Comparison of ENCODE assay signal across 8 cellular contexts in genomic region chr7:26198781-26199169, GRCh38. TPM values are rescaled to one million over a fixed set of nuclear protein-coding genes. Genes with fewer than 3 reads are reported as not detected.
DNase-seq lines count a peak whose midpoint lies in the region; ATAC-seq, FAIRE-seq and TF ChIP-seq lines count a peak whose summit lies in the region.

No MANE protein-coding gene starts in this region.

- peaks cover 70% of the 10 kb centered on the region for H4K20me1 ChIP-seq in HepG2 (ENCODE audit: insufficient read depth, low read length)

- in situ Hi-C loops in HepG2 (cut with HindIII; ENCODE audit: extremely low pct_ligation_motif_present, low pct_unique_long_range_greater_than_20kb) = no loop called here

- H3K9me3 ChIP-seq in adipocyte (ENCODE audit: control insufficient read depth, low read length) = no peaks in the 10 kb centered on the region
- H3K9me3 ChIP-seq in HepG2 (ENCODE audit: low read length) = no peaks in the 10 kb centered on the region
- no peaks in the 10 kb centered on the region for H3K9me3 ChIP-seq in thoracic aorta

- H3K4me1 ChIP-seq in adipocyte (ENCODE audit: control insufficient read depth, insufficient read depth, low read length) (peaks cover 37% of the 10 kb centered on the region), HepG2 (ENCODE audit: insufficient read depth, low read length) (peaks cover 42% of the 10 kb centered on the region), thoracic aorta (ENCODE audit: control insufficient read depth in 1 of 2, low read depth in 2 of 2) (peaks cover 47 to 51% of the 10 kb centered on the region in 2 donors)

- POLR2A ChIA-PET in HepG2 (lab: Yijun Ruan, JAX) = interaction anchor here (0.8 to 5.8 kb wide), 8 partner anchors 11 to 167 kb away, joined by 3 to 40 read pairs (median 4); partner anchors contain the start of gene NFE2L3

- H3K4me3 Mint-ChIP-seq in activated CD8-positive, alpha-beta memory T cell treated with anti-CD3 and anti-CD28 coated beads, Interleukin-2, amount 10 ng/mL, durations not matched to agents 7 days and 5 days = peak overlapping the region; percentile 100

- FAIRE-seq in HepG2 (lab: Jason Lieb, UNC) (no peak), RCC 7860 (lab: Jason Lieb, UNC) (no peak)

- no peaks in the 10 kb centered on the region for H3K9me3 Mint-ChIP-seq in activated CD8-positive, alpha-beta memory T cell treated with anti-CD3 and anti-CD28 coated beads, Interleukin-2, amount 10 ng/mL, durations not matched to agents 7 days and 5 days (ENCODE audit: low read depth)

- no peak overlapping the region for H2AFZ ChIP-seq in HepG2 (ENCODE audit: low read length)

- under 1% methylated on average over 7 of the region's 7 CpGs for WGBS in HepG2 (ENCODE audit: low lambda C conversion rate)

- H3K27ac ChIP-seq in HepG2 (ENCODE audit: extremely low read length, insufficient read depth, low read length) (peak overlapping the region; percentile 99), thoracic aorta (peak overlapping the region in 1 of 2 donors; percentile 100)

- no peak for ATAC-seq in activated CD8-positive, alpha-beta memory T cell treated with anti-CD3 and anti-CD28 coated beads, Interleukin-2, amount 10 ng/mL, durations not matched to agents 7 days and 5 days
- ATAC-seq in HepG2 (no peak), thoracic aorta (ENCODE audit: insufficient number of reproducible peaks, low FRiP score, low read depth) (no peak), GM18511 (IDR thresholded peaks at IDR 0.05; ENCODE audit: unreplicated experiment) (no peak)

- H3K36me3 Mint-ChIP-seq in activated CD8-positive, alpha-beta memory T cell treated with anti-CD3 and anti-CD28 coated beads, Interleukin-2, amount 10 ng/mL, durations not matched to agents 7 days and 5 days = peaks cover 77% of the 10 kb centered on the region

- TF ChIP-seq EP300 in HepG2 (IDR thresholded peaks at IDR 0.05; ENCODE audit: low read depth in 2 of 2, low read length in 2 of 2) (no peak), HepG2 (CRISPR knock-in tag; IDR thresholded peaks at IDR 0.05; ENCODE audit: borderline replicate concordance) (no peak)

- peaks cover 8% of the 10 kb centered on the region for H3K27me3 Mint-ChIP-seq in activated CD8-positive, alpha-beta memory T cell treated with anti-CD3 and anti-CD28 coated beads, Interleukin-2, amount 10 ng/mL, durations not matched to agents 7 days and 5 days

- no TSS peak for BruUV-seq in HepG2 (replicated peaks; lab: Mats Ljungman, UMichigan)

- TF ChIP-seq POLR2A in HepG2 (IDR thresholded peaks at IDR 0.05; ENCODE audit: insufficient read depth in 1 of 2, low read depth in 2 of 2, low read length in 2 of 2) = no peak

- H3K27ac Mint-ChIP-seq in activated CD8-positive, alpha-beta memory T cell treated with anti-CD3 and anti-CD28 coated beads, Interleukin-2, amount 10 ng/mL, durations not matched to agents 7 days and 5 days = peak overlapping the region; percentile 99

- peaks cover 88% of the 10 kb centered on the region for H3K79me2 ChIP-seq in HepG2 (ENCODE audit: insufficient read depth, low read length)

- H3K9ac ChIP-seq in adipocyte (ENCODE audit: low read length) = peak overlapping the region; percentile 100
- peak overlapping the region; percentile 100 for H3K9ac ChIP-seq in HepG2 (ENCODE audit: insufficient read depth, low read depth, low read length)

- TF ChIP-seq RAD21 in HepG2 (CRISPR knock-in tag; IDR thresholded peaks at IDR 0.05) = no peak

- TF ChIP-seq CTCF in HepG2 (CRISPR knock-in tag; IDR thresholded peaks at IDR 0.05) (no peak), thoracic aorta (IDR thresholded peaks at IDR 0.05) (no peak)

- intact Hi-C loops in HepG2 (cut with micrococcal nuclease; ENCODE audit: unreplicated experiment) = loop anchor here (2.0 to 5.0 kb wide), 3 partner anchors 46 to 306 kb away; partner anchors contain the start of gene NFE2L3
- intact Hi-C loops in head of caudate nucleus (cut with DNase I) = loop anchor here (10.0 kb wide), 1 partner anchor 114 kb away; no protein-coding TSS in a partner anchor

- H3K4me3 ChIP-seq in adipocyte (ENCODE audit: low read length) (peak overlapping the region; percentile 99), HepG2 (replicated peaks in 1 of 3; ENCODE audit: insufficient read depth in 1 of 3, low read depth in 2 of 3, low read length in 3 of 3) (peak overlapping the region; percentile 99), thoracic aorta (peak overlapping the region; percentile 98)

- H3K36me3 ChIP-seq in adipocyte (ENCODE audit: control insufficient read depth, insufficient read depth, low read length, severe bottlenecking) = peaks cover 40% of the 10 kb centered on the region
- H3K36me3 ChIP-seq in HepG2 (replicated peaks in 1 of 2; ENCODE audit: control insufficient read depth in 1 of 2, insufficient read depth in 2 of 2, low read length in 2 of 2) = peaks cover 14 to 38% of the 10 kb centered on the region in 2 experiments
- H3K36me3 ChIP-seq in thoracic aorta = peaks cover 32% of the 10 kb centered on the region

- DNase-seq in activated CD8-positive, alpha-beta memory T cell treated with anti-CD3 and anti-CD28 coated beads, Interleukin-2, amount 10 ng/mL, durations not matched to agents 7 days and 5 days = no peak
- DNase-seq in activated CD8-positive, alpha-beta memory T cell treated with anti-CD3 and anti-CD28 coated beads for 24 hours = no peak
- no peak for DNase-seq in adipocyte (ENCODE audit: low read depth)
- DNase-seq in HepG2 (ENCODE audit: low spot score) = no peak
- no peak for DNase-seq in thoracic aorta (ENCODE audit: low spot score)
- no peak for DNase-seq in RCC 7860 (ENCODE audit: low spot score)
- no peak for DNase-seq in head of caudate nucleus

- CTCF ChIA-PET in activated CD8-positive, alpha-beta memory T cell treated with anti-CD3 and anti-CD28 coated beads, Interleukin-2, amount 10 ng/mL, durations not matched to agents 7 days and 5 days (lab: Charles Lee) = interaction anchor here (1.0 to 4.4 kb wide), 15 partner anchors 11 to 336 kb away, joined by 3 to 29 read pairs (median 4); partner anchors contain the start of genes NFE2L3 and SNX10
- CTCF ChIA-PET in HepG2 (lab: Yijun Ruan, JAX; ENCODE audit: low intra/inter-chr PET ratio, low total read pairs) = no interaction called here

- H3K4me1 Mint-ChIP-seq in activated CD8-positive, alpha-beta memory T cell treated with anti-CD3 and anti-CD28 coated beads, Interleukin-2, amount 10 ng/mL, durations not matched to agents 7 days and 5 days = peaks cover 34% of the 10 kb centered on the region

- H3K4me2 ChIP-seq in HepG2 (ENCODE audit: low read depth, low read length) = peak overlapping the region; percentile 77

- H3K27me3 ChIP-seq in adipocyte (replicated peaks; ENCODE audit: control insufficient read depth, insufficient read depth, low read length) (no peaks in the 10 kb centered on the region), HepG2 (ENCODE audit: control insufficient read depth in 1 of 2, insufficient read depth in 2 of 2, low read length in 2 of 2) (no peaks in the 10 kb centered on the region; a peak in 1 of 5 replicates), thoracic aorta (replicated peaks; ENCODE audit: insufficient read depth) (no peaks in the 10 kb centered on the region)

RNA-seq across cellular contexts. Expression of gene HNRNPA2B1, which starts 1.8 kb away (rescaled TPM):
- 100 to 1,000 TPM; 768 to 857 TPM for total RNA-seq in activated CD8-positive, alpha-beta memory T cell treated with anti-CD3 and anti-CD28 coated beads, Interleukin-2, amount 10 ng/mL, durations not matched to agents 7 days and 5 days
- total RNA-seq in HepG2 (2016; rRNA removed; fragmentation: Illumina TruSeq; extraction: Trizol) (412 and 636 TPM in 2 replicates), thoracic aorta (100 to 1,000 TPM; 142 to 204 TPM)
- total RNA-seq in HepG2 (2016; cell fraction: cytosol; rRNA removed; fragmentation: Illumina TruSeq; extraction: Trizol; ENCODE audit: low read depth) = 31.5 and 36.0 TPM in 2 replicates
- 434 and 632 TPM in 2 replicates for total RNA-seq in HepG2 (2016; cell fraction: insoluble cytoplasmic fraction; rRNA removed; fragmentation: Illumina TruSeq; extraction: Trizol)
- total RNA-seq in HepG2 (2016; cell fraction: membrane; rRNA removed; fragmentation: Illumina TruSeq; extraction: Trizol) = 69.3 and 71.5 TPM in 2 replicates
- 305 and 307 TPM in 2 replicates for total RNA-seq in HepG2 (2016; cell fraction: nucleus; rRNA removed; fragmentation: Illumina TruSeq; extraction: Trizol)
- 144 and 193 TPM in 2 replicates for polyA plus RNA-seq in HepG2 (2011; rRNA removed)
- 105 and 119 TPM in 2 replicates for polyA plus RNA-seq in HepG2 (2011; cell fraction: cytosol; rRNA removed)
- polyA plus RNA-seq in HepG2 (2011; cell fraction: nucleus; rRNA removed) = 173 and 254 TPM in 2 replicates
- 348 and 727 TPM in 2 replicates for polyA plus RNA-seq in HepG2 (2012)
- 50.3 and 54.5 TPM in 2 replicates for polyA plus RNA-seq in HepG2 (2016; cell fraction: cytosol; fragmentation: Illumina TruSeq; extraction: Trizol; ENCODE audit: low read depth)
- polyA plus RNA-seq in HepG2 (2016; cell fraction: insoluble cytoplasmic fraction; fragmentation: Illumina TruSeq; extraction: Trizol; ENCODE audit: low read depth) = 1,958 and 2,163 TPM in 2 replicates
- polyA plus RNA-seq in HepG2 (2016; cell fraction: membrane; fragmentation: Illumina TruSeq; extraction: Trizol; ENCODE audit: low read depth) = 95.2 and 104 TPM in 2 replicates
- polyA plus RNA-seq in HepG2 (2016; cell fraction: nucleus; fragmentation: Illumina TruSeq; extraction: Trizol; ENCODE audit: insufficient read depth, low read depth) = 1,155 and 1,186 TPM in 2 replicates
- polyA minus RNA-seq in HepG2 (2011; rRNA and poly(A)+ RNA removed; ENCODE audit: low replicate concordance) = 47.8 and 128 TPM in 2 replicates
- 103 and 153 TPM in 2 replicates for polyA minus RNA-seq in HepG2 (2011; cell fraction: cytosol; rRNA and poly(A)+ RNA removed)
- polyA minus RNA-seq in HepG2 (2011; cell fraction: nucleus; rRNA and poly(A)+ RNA removed) = 372 and 389 TPM in 2 replicates

RNA-seq across cellular contexts. Expression of gene CBX3, which starts 2.8 kb away (rescaled TPM):
- 100 to 1,000 TPM; 235 to 279 TPM for total RNA-seq in activated CD8-positive, alpha-beta memory T cell treated with anti-CD3 and anti-CD28 coated beads, Interleukin-2, amount 10 ng/mL, durations not matched to agents 7 days and 5 days
- total RNA-seq in HepG2 (2016; rRNA removed; fragmentation: Illumina TruSeq; extraction: Trizol) (249 and 355 TPM in 2 replicates), thoracic aorta (10 to 100 TPM; 53.7 to 64.2 TPM)
- total RNA-seq in HepG2 (2016; cell fraction: cytosol; rRNA removed; fragmentation: Illumina TruSeq; extraction: Trizol; ENCODE audit: low read depth) = 79.1 and 86.5 TPM in 2 replicates
- 257 and 354 TPM in 2 replicates for total RNA-seq in HepG2 (2016; cell fraction: insoluble cytoplasmic fraction; rRNA removed; fragmentation: Illumina TruSeq; extraction: Trizol)
- 129 and 141 TPM in 2 replicates for total RNA-seq in HepG2 (2016; cell fraction: membrane; rRNA removed; fragmentation: Illumina TruSeq; extraction: Trizol)
- total RNA-seq in HepG2 (2016; cell fraction: nucleus; rRNA removed; fragmentation: Illumina TruSeq; extraction: Trizol) = 151 and 169 TPM in 2 replicates
- 36.3 and 53.9 TPM in 2 replicates for polyA plus RNA-seq in HepG2 (2011; rRNA removed)
- 17.4 and 18.2 TPM in 2 replicates for polyA plus RNA-seq in HepG2 (2011; cell fraction: cytosol; rRNA removed)
- 60.4 and 70.5 TPM in 2 replicates for polyA plus RNA-seq in HepG2 (2011; cell fraction: nucleus; rRNA removed)
- 123 and 165 TPM in 2 replicates for polyA plus RNA-seq in HepG2 (2012)
- polyA plus RNA-seq in HepG2 (2016; cell fraction: cytosol; fragmentation: Illumina TruSeq; extraction: Trizol; ENCODE audit: low read depth) = 76.0 and 83.8 TPM in 2 replicates
- polyA plus RNA-seq in HepG2 (2016; cell fraction: insoluble cytoplasmic fraction; fragmentation: Illumina TruSeq; extraction: Trizol; ENCODE audit: low read depth) = 424 and 453 TPM in 2 replicates
- polyA plus RNA-seq in HepG2 (2016; cell fraction: membrane; fragmentation: Illumina TruSeq; extraction: Trizol; ENCODE audit: low read depth) = 117 TPM in 2 replicates
- polyA plus RNA-seq in HepG2 (2016; cell fraction: nucleus; fragmentation: Illumina TruSeq; extraction: Trizol; ENCODE audit: insufficient read depth, low read depth) = 228 and 229 TPM in 2 replicates
- polyA minus RNA-seq in HepG2 (2011; rRNA and poly(A)+ RNA removed; ENCODE audit: low replicate concordance) = 10.5 and 24.1 TPM in 2 replicates
- polyA minus RNA-seq in HepG2 (2011; cell fraction: cytosol; rRNA and poly(A)+ RNA removed) = 15.5 and 20.0 TPM in 2 replicates
- polyA minus RNA-seq in HepG2 (2011; cell fraction: nucleus; rRNA and poly(A)+ RNA removed) = 110 and 122 TPM in 2 replicates

RNA-seq across cellular contexts. Expression of gene NFE2L3, which starts 46.8 kb away (rescaled TPM):
- 10 to 100 TPM; 20.1 to 44.4 TPM for total RNA-seq in activated CD8-positive, alpha-beta memory T cell treated with anti-CD3 and anti-CD28 coated beads, Interleukin-2, amount 10 ng/mL, durations not matched to agents 7 days and 5 days
- total RNA-seq in HepG2 (2016; rRNA removed; fragmentation: Illumina TruSeq; extraction: Trizol) (8.8 and 19.4 TPM in 2 replicates), thoracic aorta (1 to 10 TPM; 2.8 to 4.5 TPM)
- total RNA-seq in HepG2 (2016; cell fraction: cytosol; rRNA removed; fragmentation: Illumina TruSeq; extraction: Trizol; ENCODE audit: low read depth) = 0.53 and 1.2 TPM in 2 replicates
- 9.2 and 13.8 TPM in 2 replicates for total RNA-seq in HepG2 (2016; cell fraction: insoluble cytoplasmic fraction; rRNA removed; fragmentation: Illumina TruSeq; extraction: Trizol)
- total RNA-seq in HepG2 (2016; cell fraction: membrane; rRNA removed; fragmentation: Illumina TruSeq; extraction: Trizol) = 2.0 and 3.5 TPM in 2 replicates
- 13.7 and 26.6 TPM in 2 replicates for total RNA-seq in HepG2 (2016; cell fraction: nucleus; rRNA removed; fragmentation: Illumina TruSeq; extraction: Trizol)
- polyA plus RNA-seq in HepG2 (2011; rRNA removed) = 8.9 and 11.4 TPM in 2 replicates
- 4.1 and 7.8 TPM in 2 replicates for polyA plus RNA-seq in HepG2 (2011; cell fraction: cytosol; rRNA removed)
- 1.6 and 2.1 TPM in 2 replicates for polyA plus RNA-seq in HepG2 (2011; cell fraction: nucleus; rRNA removed)
- polyA plus RNA-seq in HepG2 (2012) = 10.7 and 12.2 TPM in 2 replicates
- polyA plus RNA-seq in HepG2 (2016; cell fraction: cytosol; fragmentation: Illumina TruSeq; extraction: Trizol; ENCODE audit: low read depth) = 0.64 and 0.67 TPM in 2 replicates
- 8.0 and 8.2 TPM in 2 replicates for polyA plus RNA-seq in HepG2 (2016; cell fraction: insoluble cytoplasmic fraction; fragmentation: Illumina TruSeq; extraction: Trizol; ENCODE audit: low read depth)
- polyA plus RNA-seq in HepG2 (2016; cell fraction: membrane; fragmentation: Illumina TruSeq; extraction: Trizol; ENCODE audit: low read depth) = 1.1 and 1.3 TPM in 2 replicates
- polyA plus RNA-seq in HepG2 (2016; cell fraction: nucleus; fragmentation: Illumina TruSeq; extraction: Trizol; ENCODE audit: insufficient read depth, low read depth) = 19.6 and 24.6 TPM in 2 replicates
- polyA minus RNA-seq in HepG2 (2011; rRNA and poly(A)+ RNA removed; ENCODE audit: low replicate concordance) = 0.07 and 5.9 TPM in 2 replicates
- polyA minus RNA-seq in HepG2 (2011; cell fraction: cytosol; rRNA and poly(A)+ RNA removed) = 7.8 and 8.8 TPM in 2 replicates
- polyA minus RNA-seq in HepG2 (2011; cell fraction: nucleus; rRNA and poly(A)+ RNA removed) = 3.7 and 7.1 TPM in 2 replicates
